12 cellular contexts compared by ENCODE assay signal in the genomic region with DNA sequence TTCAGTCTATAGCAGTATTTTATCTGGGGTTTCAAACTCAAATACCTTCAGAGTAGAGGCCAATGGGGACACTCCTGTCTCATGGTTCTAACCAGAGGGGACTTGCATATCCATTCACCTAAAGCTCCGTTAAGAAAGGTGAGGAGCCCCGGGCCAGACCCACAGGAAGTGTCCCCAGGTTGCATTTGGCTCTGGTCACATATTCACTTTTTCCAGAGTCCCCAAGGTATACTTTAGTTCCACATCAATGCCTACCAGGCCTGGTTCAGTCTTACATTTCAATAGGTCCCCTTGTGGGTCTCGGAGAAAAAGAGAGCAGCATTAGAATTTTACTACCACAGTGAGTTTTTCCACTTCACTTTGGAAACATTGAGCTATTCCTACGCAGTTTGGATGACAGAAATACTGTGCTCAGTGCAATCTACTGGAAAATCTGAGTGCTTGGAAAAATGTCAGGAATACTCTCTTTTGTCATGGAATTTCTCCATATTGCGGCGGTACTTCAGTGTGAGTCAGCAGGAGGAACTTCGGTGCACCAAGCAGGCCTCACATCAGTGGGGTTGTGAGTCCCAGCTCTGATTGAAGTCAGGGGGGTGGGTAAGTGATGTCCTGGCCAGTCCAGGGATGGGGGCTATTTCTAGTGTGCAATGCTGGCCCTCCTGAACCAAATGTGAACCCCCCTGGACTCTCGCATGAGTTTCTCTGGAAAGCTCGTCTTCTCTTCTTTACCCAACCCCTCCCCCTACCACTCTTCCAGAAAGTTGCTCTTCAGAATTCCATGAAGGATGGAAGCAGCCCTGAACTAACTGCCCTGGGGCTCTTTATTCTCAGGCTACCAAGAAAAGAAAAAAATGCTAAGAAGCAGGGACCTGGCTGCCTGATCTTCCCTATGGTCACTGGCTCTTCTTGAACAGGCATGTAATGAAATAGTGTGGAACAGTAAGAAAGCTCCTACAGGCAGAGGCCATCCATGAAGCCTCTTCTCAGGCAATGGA.
DNase-seq lines count a peak whose midpoint lies in the region; ATAC-seq and TF ChIP-seq lines count a peak whose summit lies in the region.
"Had no signal": no experiment of that assay in that cellular context is flagged by ENCODE, and none has a peak within 500 bp of the region (broad histone marks: within the 10 kb centered on the region; RNA-seq: fewer than 3 reads in every experiment).

No MANE protein-coding gene starts in this region.

- TF ChIP-seq POLR2A in esophagus muscularis mucosa (IDR thresholded peaks at IDR 0.05; ENCODE audit: low read depth): no peak

- POLR2A ChIA-PET in naive thymus-derived CD4-positive, alpha-beta T cell (lab: Charles Lee): interaction anchor here (0.8 to 1.5 kb wide), 6 partner anchors 27 to 256 kb away, joined by 3 to 6 read pairs (median 4); a partner anchor contains a TSS

- peak overlapping the region in 9 of 10 donors; percentile 24 to 81 (median 68) for H3K4me3 Mint-ChIP-seq in naive thymus-derived CD4-positive, alpha-beta T cell

- in situ Hi-C loops in KBM-7 (cut with MboI; ENCODE audit: low pct_unique_long_range_greater_than_20kb, low sequenced_read_pairs): no loop called here

- no peak for TF ChIP-seq CTCF in AG10803 (conservative IDR thresholded peaks at IDR 0.05; ENCODE audit: low read length)
- TF ChIP-seq CTCF in ascending aorta (IDR thresholded peaks at IDR 0.05): no peak
- TF ChIP-seq CTCF in esophagus muscularis mucosa (IDR thresholded peaks at IDR 0.05): no peak

- H3K4me3 ChIP-seq in AG10803 (ENCODE audit: low read length) (no peak overlapping the region), ascending aorta (no peak overlapping the region), esophagus muscularis mucosa (no peak overlapping the region)
- H3K4me3 ChIP-seq in naive thymus-derived CD4-positive, alpha-beta T cell (ENCODE audit: low read length): no peak overlapping the region
- H3K4me3 ChIP-seq: psoas muscle had no signal

- H3K4me1 ChIP-seq in ascending aorta (peaks cover 0 to 8% of the 10 kb centered on the region in 2 donors), esophagus muscularis mucosa (peaks cover 5 to 21% (median 17%) of the 10 kb centered on the region in 4 donors)
- peaks cover 59 to 89% of the 10 kb centered on the region in 2 donors for H3K4me1 ChIP-seq in naive thymus-derived CD4-positive, alpha-beta T cell (ENCODE audit: control insufficient read depth in 2 of 2, insufficient read depth in 2 of 2, low read length in 2 of 2)

- peaks cover 0 to 7% (median 0%) of the 10 kb centered on the region in 11 donors for H3K9me3 Mint-ChIP-seq in naive thymus-derived CD4-positive, alpha-beta T cell

- H3K27ac Mint-ChIP-seq in naive thymus-derived CD4-positive, alpha-beta T cell: peak overlapping the region in 6 of 9 donors; percentile 47 to 99 (median 96)

- DNase-seq in AG10803 (ENCODE audit: low read depth) (peak; percentile 89), HK-2 (ENCODE audit: unreplicated experiment) (peak; percentile 63), ascending aorta (ENCODE audit: low spot score in 2 of 2) (no peak), D341Med (ENCODE audit: low spot score) (no peak), KBM-7 (no peak), esophagus muscularis mucosa (ENCODE audit: extremely low spot score) (no peak)
- DNase-seq in naive thymus-derived CD4-positive, alpha-beta T cell: no peak
- DNase-seq: activated gamma-delta T cell treated with Interleukin-2 at 50 U/mL for 16 hours, kidney glomerular epithelial cell, NCI-H526, psoas muscle had no signal

- peaks cover 76 to 100% (median 93%) of the 10 kb centered on the region in 7 donors for H3K4me1 Mint-ChIP-seq in naive thymus-derived CD4-positive, alpha-beta T cell

- intact Hi-C loops in ascending aorta (cut with DNase I): no loop called here
- intact Hi-C loops in naive thymus-derived CD4-positive, alpha-beta T cell (cut with micrococcal nuclease): loop anchor here in 1 of 2 donors (1.0 kb wide), 2 partner anchors 7 to 9 kb away; no protein-coding TSS in a partner anchor
- intact Hi-C loops in esophagus muscularis mucosa (cut with DNase I): no loop called here

- H3K27me3 ChIP-seq in ascending aorta (no peaks in the 10 kb centered on the region), esophagus muscularis mucosa (no peaks in the 10 kb centered on the region)
- no peaks in the 10 kb centered on the region for H3K27me3 ChIP-seq in naive thymus-derived CD4-positive, alpha-beta T cell (ENCODE audit: control insufficient read depth in 2 of 2, insufficient read depth in 2 of 2, low read length in 2 of 2)

- whole genome bisulfite sequencing in esophagus muscularis mucosa: 94% methylated on average over 9 of the region's 9 CpGs

- CTCF ChIA-PET in naive thymus-derived CD4-positive, alpha-beta T cell (lab: Charles Lee): interaction anchor here (0.6 to 1.4 kb wide), 5 partner anchors 12 to 223 kb away, joined by 3 to 4 read pairs (median 3); no protein-coding TSS in a partner anchor

- H3K9me3 ChIP-seq in ascending aorta (no peaks in the 10 kb centered on the region), esophagus muscularis mucosa (no peaks in the 10 kb centered on the region)
- H3K9me3 ChIP-seq in naive thymus-derived CD4-positive, alpha-beta T cell (ENCODE audit: control insufficient read depth in 2 of 3, low read length in 3 of 3): no peaks in the 10 kb centered on the region
- H3K9me3 ChIP-seq: psoas muscle had no signal

- H3K36me3 ChIP-seq in ascending aorta: no peaks in the 10 kb centered on the region
- H3K36me3 ChIP-seq in naive thymus-derived CD4-positive, alpha-beta T cell (ENCODE audit: control insufficient read depth in 2 of 3, insufficient read depth in 3 of 3, low read length in 3 of 3): peaks cover 0 to 19% (median 8%) of the 10 kb centered on the region in 3 experiments
- H3K36me3 ChIP-seq in esophagus muscularis mucosa: no peaks in the 10 kb centered on the region

- H3K27ac ChIP-seq in ascending aorta (peak overlapping the region; percentile 58 to 76), esophagus muscularis mucosa (replicated peaks in 1 of 4) (no peak overlapping the region)
- H3K27ac ChIP-seq in naive thymus-derived CD4-positive, alpha-beta T cell (ENCODE audit: low read depth, low read length): peak overlapping the region; percentile 61
- H3K27ac ChIP-seq: psoas muscle had no signal

- ATAC-seq in naive thymus-derived CD4-positive, alpha-beta T cell: no peak
- no peak for ATAC-seq in HG03280 (IDR thresholded peaks at IDR 0.05; ENCODE audit: unreplicated experiment)
- ATAC-seq: psoas muscle had no signal

- TF ChIP-seq EP300 in esophagus muscularis mucosa (IDR thresholded peaks at IDR 0.05): no peak

- H3K36me3 Mint-ChIP-seq in naive thymus-derived CD4-positive, alpha-beta T cell: peaks cover 9 to 49% (median 17%) of the 10 kb centered on the region in 5 donors

- no peaks in the 10 kb centered on the region for H3K27me3 Mint-ChIP-seq in naive thymus-derived CD4-positive, alpha-beta T cell

Comparison
In these comparisons a context has a peak if more than half of its experiments do, and no peak if none do; other contexts are left out.
1. DNase-seq: peak in AG10803 (single experiment) and HK-2 (single experiment); none in ascending aorta (0 of 2), naive thymus-derived CD4-positive, alpha-beta T cell (0 of 9), D341Med (single experiment), KBM-7 (single experiment) and esophagus muscularis mucosa (single experiment).
2. H3K27ac ChIP-seq: peak in ascending aorta (2 of 2) and naive thymus-derived CD4-positive, alpha-beta T cell (single experiment); none in esophagus muscularis mucosa (0 of 4).